17 cellular contexts compared by ENCODE assay signal in genomic region chr3:151638555-151638954, GRCh38.
"Had no signal": no experiment of that assay in that cellular context is flagged by ENCODE, and none has a peak within 500 bp of the region (broad histone marks: within the 10 kb centered on the region; RNA-seq: fewer than 3 reads in every experiment).

No MANE protein-coding gene starts in this region.

- DNase-seq: activated CD4-positive, alpha-beta memory T cell treated with anti-CD3 and anti-CD28 coated beads, Interleukin-2, amount 10 ng/mL, durations not matched to agents 7 days and 5 days; activated CD4-positive, alpha-beta T cell treated with anti-CD3 and anti-CD28 coated beads, Interleukin-2, amount 10 ng/mL, durations not matched to agents 24 days and 14 days; activated effector memory CD4-positive, alpha-beta T cell treated with Interleukin-2 at 50 U/mL for 16 hours; activated naive CD4-positive, alpha-beta T cell treated with anti-CD3 and anti-CD28 coated beads for 36 hours; activated naive CD8-positive, alpha-beta T cell treated with anti-CD3 and anti-CD28 coated beads, Interleukin-2, amount 10 ng/mL, durations not matched to agents 7 days and 5 days; activated T-cell treated with anti-CD3 and anti-CD28 coated beads, Interleukin-2, amount 50 U/mL, for 72 hours; foreskin keratinocyte; occipital lobe; stimulated activated CD4-positive, alpha-beta T cell treated with anti-CD3 and anti-CD28 coated beads, Interleukin-12 subunit alpha, Interleukin-12 subunit beta, amount 100 ng/mL, for 4 hours; stimulated activated CD4-positive, alpha-beta T cell treated with anti-CD3 and anti-CD28 coated beads, Interleukin-4, amount 100 ng/mL, for 4 hours; stimulated activated naive CD8-positive, alpha-beta T cell treated with anti-CD3 and anti-CD28 coated beads, Interleukin-15, amount 100 ng/mL, for 72 hours; T1000; tibial artery had no signal

- H3K9me3 ChIP-seq: tibial artery had no signal

- H3K27ac ChIP-seq: epithelial cell of prostate, foreskin keratinocyte, tibial artery, VCaP had no signal

- H3K36me3 ChIP-seq: tibial artery had no signal

- H3K27me3 ChIP-seq: tibial artery had no signal

- H3K4me1 ChIP-seq: foreskin keratinocyte, tibial artery had no signal

- ATAC-seq: activated CD4-positive, CD25-positive, alpha-beta regulatory T cell treated with anti-CD3 and anti-CD28 coated beads, Interleukin-2, amount 50 U/mL, for 24 hours; activated T-cell treated with anti-CD3 and anti-CD28 coated beads, Interleukin-2, amount 50 U/mL, for 72 hours; foreskin keratinocyte; left lobe of liver; stimulated activated naive CD8-positive, alpha-beta T cell treated with anti-CD3 and anti-CD28 coated beads, Interleukin-15, amount 100 ng/mL, for 72 hours had no signal

- H3K4me3 ChIP-seq: tibial artery had no signal
